In the genomic region with DNA sequence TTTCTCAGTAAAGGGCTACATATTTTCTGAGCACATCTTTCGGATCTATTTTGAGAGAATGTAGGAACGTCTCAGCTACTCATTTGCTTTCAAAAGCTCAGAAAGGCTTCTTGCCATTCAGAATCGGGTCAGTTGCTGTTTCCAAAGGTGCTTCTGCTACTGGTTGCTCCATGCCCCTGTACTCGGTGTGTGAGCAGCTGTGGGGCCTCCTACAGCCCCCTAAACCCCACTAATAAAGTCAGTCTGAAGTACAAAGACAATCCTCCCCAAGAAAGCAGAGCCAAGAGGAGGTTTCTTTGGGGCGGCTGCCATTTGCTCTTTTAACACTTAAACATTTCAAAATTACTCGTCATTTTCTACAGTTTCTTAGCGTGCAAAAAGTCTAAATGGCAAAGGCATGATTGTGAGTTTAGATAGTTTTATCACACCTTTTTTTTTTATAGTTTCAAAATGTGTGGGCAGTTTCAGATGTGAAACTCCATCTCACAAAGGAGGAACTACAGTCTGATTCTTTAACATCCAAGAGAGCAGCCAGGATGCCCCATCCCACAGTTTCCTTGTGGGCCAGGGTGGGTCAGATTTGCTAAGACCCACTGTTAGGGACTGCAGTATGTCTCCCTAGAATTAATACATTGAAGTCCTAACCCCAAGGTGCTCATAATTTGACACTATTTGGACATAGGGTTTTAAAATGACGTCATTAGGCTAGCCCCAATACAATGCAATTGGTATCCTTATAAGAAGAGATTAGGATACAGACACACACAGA, we compare ENCODE assay signal across 1 cellular context.
TF ChIP-seq lines count a peak whose summit lies in the region.

No MANE protein-coding gene starts in this region.

TF ChIP-seq in HEK293T, 16 proteins besides CTCF, POLR2A, EP300 and RAD21 (continued from another document):
- no peak for TF ChIP-seq SUZ12 (IDR thresholded peaks at IDR 0.05)
- TF ChIP-seq ELF4 (IDR thresholded peaks at IDR 0.05) = no peak
- no peak for TF ChIP-seq BHLHE40 (IDR thresholded peaks at IDR 0.05; ENCODE audit: borderline replicate concordance)
- no peak for TF ChIP-seq FOXK2 (IDR thresholded peaks at IDR 0.05)
- TF ChIP-seq SP1 (IDR thresholded peaks at IDR 0.05) = no peak
- no peak for TF ChIP-seq TARDBP (IDR thresholded peaks at IDR 0.05)
